Comparison of ENCODE assay signal across 16 cellular contexts in genomic region chrX:7580127-7580526, GRCh38.
A peak's percentile ranks its signal among the peaks of the same experiment; 100 is the strongest.
DNase-seq lines count a peak whose midpoint lies in the region; ATAC-seq, FAIRE-seq and TF ChIP-seq lines count a peak whose summit lies in the region.
"Had no signal": no experiment of that assay in that cellular context is flagged by ENCODE, and none has a peak within 500 bp of the region (broad histone marks: within the 10 kb centered on the region; RNA-seq: fewer than 3 reads in every experiment).

No MANE protein-coding gene starts in this region.

- H4K8ac ChIP-seq in mesendoderm (ENCODE audit: low read depth, low read length): no peak overlapping the region

- in situ Hi-C loops in HepG2 (cut with HindIII; ENCODE audit: extremely low pct_ligation_motif_present, low pct_unique_long_range_greater_than_20kb): no loop called here
- in situ Hi-C loops in GM12878 (cut with MboI): no loop called here

- FAIRE-seq in HepG2 (lab: Jason Lieb, UNC): no peak
- no peak for FAIRE-seq in GM12878 (lab: Jason Lieb, UNC)
- FAIRE-seq: GM18507 had no signal

- TF ChIP-seq CTCF in HepG2 (CRISPR knock-in tag; IDR thresholded peaks at IDR 0.05): no peak
- no peak for TF ChIP-seq CTCF in right lobe of liver (IDR thresholded peaks at IDR 0.05)
- no peak for TF ChIP-seq CTCF in GM12878 (IDR thresholded peaks at IDR 0.05 in 2 of 3, conservative IDR thresholded peaks at IDR 0.05 in 1 of 3; ENCODE audit: control insufficient read depth in 2 of 3, extremely low read depth in 1 of 3, insufficient read depth in 1 of 3, low read depth in 3 of 3, low read length in 3 of 3)

- H4K20me1 ChIP-seq in HepG2 (ENCODE audit: insufficient read depth, low read length) (no peaks in the 10 kb centered on the region), GM12878 (ENCODE audit: control insufficient read depth, insufficient read depth) (no peaks in the 10 kb centered on the region)
- H4K20me1 ChIP-seq: BLaER1 had no signal

- no peaks in the 10 kb centered on the region for H3K27me3 ChIP-seq in HepG2 (ENCODE audit: control insufficient read depth in 1 of 2, insufficient read depth in 2 of 2, low read length in 2 of 2)
- no peaks in the 10 kb centered on the region for H3K27me3 ChIP-seq in right lobe of liver
- no peaks in the 10 kb centered on the region for H3K27me3 ChIP-seq in GM12878 (replicated peaks in 1 of 2; ENCODE audit: control insufficient read depth in 2 of 2, insufficient read depth in 2 of 2, low read length in 1 of 2)
- no peaks in the 10 kb centered on the region for H3K27me3 ChIP-seq in mesendoderm (ENCODE audit: insufficient read depth, low read length, poor library complexity)
- H3K27me3 ChIP-seq: BLaER1 had no signal

- TF ChIP-seq POLR2A in HepG2 (IDR thresholded peaks at IDR 0.05; ENCODE audit: insufficient read depth in 1 of 2, low read depth in 2 of 2, low read length in 2 of 2) (no peak), right lobe of liver (IDR thresholded peaks at IDR 0.05) (no peak), GM12878 (IDR thresholded peaks at IDR 0.05; ENCODE audit: low read depth, low read length) (no peak), erythroblast (IDR thresholded peaks at IDR 0.05; ENCODE audit: low read length) (no peak)

- H3K18ac ChIP-seq in mesendoderm (ENCODE audit: low read length): no peak overlapping the region

- H3K4me1 ChIP-seq in HepG2 (ENCODE audit: insufficient read depth, low read length) (no peaks in the 10 kb centered on the region), right lobe of liver (no peaks in the 10 kb centered on the region), GM12878 (ENCODE audit: control insufficient read depth, insufficient read depth, low read length) (no peaks in the 10 kb centered on the region), mesendoderm (ENCODE audit: control insufficient read depth, low read depth, low read length) (no peaks in the 10 kb centered on the region)

- no peak overlapping the region for H3K4ac ChIP-seq in mesendoderm (ENCODE audit: low read depth, low read length)

- no peak overlapping the region for H2AFZ ChIP-seq in HepG2 (ENCODE audit: low read length)
- no peak overlapping the region for H2AFZ ChIP-seq in GM12878 (ENCODE audit: control insufficient read depth, low read depth, low read length)

- H4K5ac ChIP-seq in mesendoderm (ENCODE audit: low read length): no peak overlapping the region

- H3K36me3 ChIP-seq in HepG2 (replicated peaks in 1 of 2; ENCODE audit: control insufficient read depth in 1 of 2, insufficient read depth in 2 of 2, low read length in 2 of 2) (no peaks in the 10 kb centered on the region), right lobe of liver (no peaks in the 10 kb centered on the region), GM12878 (ENCODE audit: control insufficient read depth in 2 of 2, insufficient read depth in 2 of 2, low read length in 1 of 2) (no peaks in the 10 kb centered on the region), mesendoderm (ENCODE audit: control insufficient read depth, insufficient read depth, low read length) (no peaks in the 10 kb centered on the region)
- H3K36me3 ChIP-seq: BLaER1 had no signal

- H2AK5ac ChIP-seq in mesendoderm (ENCODE audit: low read length): no peak overlapping the region

- H2BK120ac ChIP-seq in mesendoderm (ENCODE audit: low read depth, low read length): no peak overlapping the region

- intact Hi-C loops in HepG2 (cut with micrococcal nuclease; ENCODE audit: unreplicated experiment): loop anchor here (10.0 kb wide), 1 partner anchor 445 kb away; no protein-coding TSS in a partner anchor
- intact Hi-C loops in right lobe of liver (cut with DNase I): no loop called here
- intact Hi-C loops in GM12878 (cut with micrococcal nuclease; ENCODE audit: unreplicated experiment): no loop called here
- intact Hi-C loops in cardiac septum (cut with DNase I): no loop called here

- H3K9ac ChIP-seq in HepG2 (ENCODE audit: insufficient read depth, low read depth, low read length) (no peak overlapping the region), GM12878 (ENCODE audit: control insufficient read depth, insufficient read depth, low read length) (no peak overlapping the region), mesendoderm (ENCODE audit: low read length) (no peak overlapping the region)
- H3K9ac ChIP-seq: BLaER1 had no signal

- RAD21 ChIA-PET in GM12878 (lab: Charles Lee; ENCODE audit: unreplicated experiment): no interaction called here

- no peaks in the 10 kb centered on the region for H3K79me1 ChIP-seq in mesendoderm (ENCODE audit: low read length)

- H3K23ac ChIP-seq in mesendoderm (ENCODE audit: low read length): no peak overlapping the region

- TF ChIP-seq EP300 in HepG2 (IDR thresholded peaks at IDR 0.05; ENCODE audit: low read depth in 2 of 2, low read length in 2 of 2) (no peak), HepG2 (CRISPR knock-in tag; IDR thresholded peaks at IDR 0.05; ENCODE audit: borderline replicate concordance) (no peak), GM12878 (IDR thresholded peaks at IDR 0.05; ENCODE audit: borderline replicate concordance in 1 of 2, control insufficient read depth in 1 of 2, low read depth in 2 of 2, low read length in 2 of 2) (no peak)

- H3K9me3 ChIP-seq in HepG2 (ENCODE audit: low read length) (no peaks in the 10 kb centered on the region), right lobe of liver (no peaks in the 10 kb centered on the region), GM12878 (replicated peaks; ENCODE audit: control insufficient read depth, insufficient read depth, low read length) (no peaks in the 10 kb centered on the region)
- H3K9me3 ChIP-seq: BLaER1 had no signal

- no peak overlapping the region for H2BK15ac ChIP-seq in mesendoderm (replicated peaks; ENCODE audit: low read depth)

- CTCF ChIA-PET in HepG2 (lab: Yijun Ruan, JAX; ENCODE audit: low intra/inter-chr PET ratio, low total read pairs) (no interaction called here), GM12878 (lab: Yijun Ruan, JAX) (no interaction called here)

- no TSS peak for BruUV-seq in HepG2 (replicated peaks; lab: Mats Ljungman, UMichigan)
- BruUV-seq in GM12878 (replicated peaks; lab: Mats Ljungman, UMichigan): no TSS peak

- H2BK5ac ChIP-seq in mesendoderm (ENCODE audit: low read length): no peak overlapping the region

- no peak overlapping the region for H3K4me3 ChIP-seq in HepG2 (replicated peaks in 1 of 3; ENCODE audit: insufficient read depth in 1 of 3, low read depth in 2 of 3, low read length in 3 of 3)
- H3K4me3 ChIP-seq in right lobe of liver: no peak overlapping the region
- H3K4me3 ChIP-seq in GM12878: no peak overlapping the region
- H3K4me3 ChIP-seq in mesendoderm (ENCODE audit: low read length): no peak overlapping the region
- H3K4me3 ChIP-seq: BLaER1 had no signal

- no peak for TF ChIP-seq RAD21 in HepG2 (CRISPR knock-in tag; IDR thresholded peaks at IDR 0.05)
- no peak for TF ChIP-seq RAD21 in GM12878 (IDR thresholded peaks at IDR 0.05; ENCODE audit: insufficient read depth, low read depth, low read length)

- SMC1A ChIA-PET in GM12878 (lab: Charles Lee; ENCODE audit: uncharacterized antibody, unreplicated experiment): no interaction called here

- H3K4me2 ChIP-seq in HepG2 (ENCODE audit: low read depth, low read length): no peak overlapping the region
- H3K4me2 ChIP-seq in GM12878 (ENCODE audit: control insufficient read depth, insufficient read depth): no peak overlapping the region
- no peak overlapping the region for H3K4me2 ChIP-seq in mesendoderm (ENCODE audit: low read length)
- H3K4me2 ChIP-seq: BLaER1 had no signal

- WGBS in HepG2 (ENCODE audit: low lambda C conversion rate): 15% methylated on average over 2 of the region's 2 CpGs
- WGBS in right lobe of liver (ENCODE audit: insufficient coverage, low coverage, low lambda C conversion rate, missing lambda C conversion rate): 50% methylated on average over 1 of the region's 2 CpGs
- 0% methylated on average over 2 of the region's 2 CpGs for WGBS in GM12878 (ENCODE audit: insufficient coverage, insufficient replicate concordance, low lambda C conversion rate, missing lambda C conversion rate)
- WGBS in mesendoderm (ENCODE audit: extremely low coverage, insufficient coverage, low lambda C conversion rate): no CpG with 5 or more reads among the region's 2 CpGs

- no peak overlapping the region for H3K27ac ChIP-seq in HepG2 (ENCODE audit: extremely low read length, insufficient read depth, low read length)
- no peak overlapping the region for H3K27ac ChIP-seq in right lobe of liver
- no peak overlapping the region for H3K27ac ChIP-seq in GM12878 (ENCODE audit: control insufficient read depth, insufficient read depth)
- H3K27ac ChIP-seq in mesendoderm (ENCODE audit: low read depth, low read length): no peak overlapping the region
- H3K27ac ChIP-seq: BLaER1 had no signal

- ATAC-seq in HepG2: no peak
- ATAC-seq in right lobe of liver: no peak
- no peak for ATAC-seq in GM12878
- ATAC-seq in HG02623 (IDR thresholded peaks at IDR 0.05; ENCODE audit: unreplicated experiment): no peak

- no peak for DNase-seq in HepG2 (ENCODE audit: low spot score)
- no peak for DNase-seq in right lobe of liver
- no peak for DNase-seq in GM12878 (ENCODE audit: low read depth, low spot score)
- peak; percentile 4 for DNase-seq in mesendoderm
- no peak for DNase-seq in erythroblast (lab: John Stamatoyannopoulos, UW)
- no peak for DNase-seq in cardiac septum (ENCODE audit: low spot score)
- DNase-seq: 8988T; AML-193; CD4-positive, CD25-positive, alpha-beta regulatory T cell; DMS53; GF-D8; HCEC 1CT; IMR-90 had no signal

- POLR2A ChIA-PET in HepG2 (lab: Yijun Ruan, JAX): no interaction called here
- POLR2A ChIA-PET in GM12878 (lab: Charles Lee): no interaction called here

- no peaks in the 10 kb centered on the region for H3K79me2 ChIP-seq in HepG2 (ENCODE audit: insufficient read depth, low read length)
- H3K79me2 ChIP-seq in GM12878 (ENCODE audit: control insufficient read depth, insufficient read depth, low read length): no peaks in the 10 kb centered on the region
- no peaks in the 10 kb centered on the region for H3K79me2 ChIP-seq in mesendoderm (ENCODE audit: control insufficient read depth, insufficient read depth, low read length)

- no peak overlapping the region for H3K56ac ChIP-seq in mesendoderm (ENCODE audit: low read length)

TF ChIP-seq in HepG2, 621 proteins besides CTCF, POLR2A, EP300 and RAD21 (continues in another document):
- TF ChIP-seq MIER2 (CRISPR knock-in tag; IDR thresholded peaks at IDR 0.05) (peak; percentile 86), ELF4 (CRISPR knock-in tag; IDR thresholded peaks at IDR 0.05; ENCODE audit: borderline replicate concordance) (no peak)
